In the genomic region with DNA sequence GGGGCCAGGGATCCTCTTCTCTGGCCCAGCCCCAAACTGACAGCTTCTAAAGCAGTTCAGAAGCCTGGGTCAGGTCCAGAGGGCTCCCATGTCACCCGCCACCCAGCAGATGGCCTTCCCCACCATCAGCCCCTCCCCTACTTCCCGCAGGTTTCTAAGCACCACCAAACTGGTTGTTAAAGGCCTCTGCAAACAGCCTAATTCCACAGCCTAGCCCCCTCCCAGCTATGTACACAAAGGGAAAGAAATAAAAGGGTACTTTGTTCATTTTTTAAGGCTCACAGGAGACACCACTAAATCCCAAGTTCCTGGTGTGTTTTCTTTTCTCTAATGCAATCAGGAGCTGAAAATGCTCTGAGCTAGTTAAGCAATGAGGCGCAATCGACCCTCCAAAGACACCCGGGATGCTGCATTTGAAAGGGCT, we compare ENCODE assay signal across 14 cellular contexts. TPM values are rescaled to one million over a fixed set of nuclear protein-coding genes. Genes with fewer than 3 reads are reported as not detected.
DNase-seq lines count a peak whose midpoint lies in the region; ATAC-seq and TF ChIP-seq lines count a peak whose summit lies in the region.
"Had no signal": no experiment of that assay in that cellular context is flagged by ENCODE, and none has a peak within 500 bp of the region (broad histone marks: within the 10 kb centered on the region; RNA-seq: fewer than 3 reads in every experiment).

No MANE protein-coding gene starts in this region.

- CTCF ChIA-PET in HEK293 (lab: Yijun Ruan, JAX), result no interaction called here

- H3K9ac ChIP-seq in BLaER1, result no peak overlapping the region

- no peak for TF ChIP-seq POLR2A in lower leg skin (IDR thresholded peaks at IDR 0.05)

- H3K27ac ChIP-seq in BLaER1 (peak overlapping the region; percentile 41), HEK293 (ENCODE audit: extremely low read depth, low read depth, low read length) (no peak overlapping the region), iPS DF 6.9 (ENCODE audit: low read length) (no peak overlapping the region)
- H3K27ac ChIP-seq: foreskin keratinocyte, prostate gland, SK-N-MC had no signal

- peak; percentile 8 for DNase-seq in NCI-H774 (lab: John Stamatoyannopoulos, UW)
- peak; percentile 16 for DNase-seq in iPS DF 6.9 (ENCODE audit: low read depth, low spot score)
- DNase-seq in activated naive CD8-positive, alpha-beta T cell treated with anti-CD3 and anti-CD28 coated beads for 36 hours, result no peak
- DNase-seq in lower leg skin (ENCODE audit: low spot score in 2 of 2), result no peak
- DNase-seq in T-helper 1 cell, result no peak
- DNase-seq: activated naive CD4-positive, alpha-beta T cell treated with anti-CD3 and anti-CD28 coated beads, Interleukin-2, amount 10 ng/mL, durations not matched to agents 7 days and 5 days; DMS79; foreskin keratinocyte; NCI-H1048 had no signal

- POLR2A ChIA-PET in HEK293 (lab: Yijun Ruan, JAX), result no interaction called here

- WGBS in iPS DF 6.9 (ENCODE audit: insufficient coverage, insufficient read length), result no CpG with 5 or more reads among the region's 5 CpGs
- WGBS in lower leg skin, 2 donors, result 51 to 82% methylated on average over 5 of the region's 5 CpGs

- TF ChIP-seq CTCF in HEK293 (tag by site-specific recombination; IDR thresholded peaks at IDR 0.05) (no peak), lower leg skin (IDR thresholded peaks at IDR 0.05) (no peak)

- peaks cover 31% of the 10 kb centered on the region for H3K9me3 ChIP-seq in BLaER1
- H3K9me3 ChIP-seq in HEK293 (ENCODE audit: control insufficient read depth, insufficient read depth, low read depth, low read length), result no peaks in the 10 kb centered on the region
- H3K9me3 ChIP-seq in iPS DF 6.9 (ENCODE audit: control insufficient read depth, insufficient read depth, low read length), result peaks cover 2% of the 10 kb centered on the region
- H3K9me3 ChIP-seq: prostate gland had no signal

- H3K27ac Mint-ChIP-seq in activated naive CD8-positive, alpha-beta T cell treated with anti-CD3 and anti-CD28 coated beads for 36 hours, result no peak overlapping the region
- H3K27ac Mint-ChIP-seq: activated naive CD4-positive, alpha-beta T cell treated with anti-CD3 and anti-CD28 coated beads, Interleukin-2, amount 10 ng/mL, durations not matched to agents 7 days and 5 days had no signal

- no peaks in the 10 kb centered on the region for H3K27me3 ChIP-seq in BLaER1
- H3K27me3 ChIP-seq in iPS DF 6.9 (ENCODE audit: control insufficient read depth, insufficient read depth, low read length), result no peaks in the 10 kb centered on the region
- H3K27me3 ChIP-seq: foreskin keratinocyte had no signal

- H3K4me1 ChIP-seq in BLaER1 (peaks cover 50% of the 10 kb centered on the region), HEK293 (ENCODE audit: control insufficient read depth, insufficient read depth, low read length) (no peaks in the 10 kb centered on the region), iPS DF 6.9 (ENCODE audit: control insufficient read depth, insufficient read depth, low read length) (no peaks in the 10 kb centered on the region)
- H3K4me1 ChIP-seq: foreskin keratinocyte, prostate gland had no signal

- no peaks in the 10 kb centered on the region for H3K27me3 Mint-ChIP-seq in activated naive CD8-positive, alpha-beta T cell treated with anti-CD3 and anti-CD28 coated beads for 36 hours
- H3K27me3 Mint-ChIP-seq: activated naive CD4-positive, alpha-beta T cell treated with anti-CD3 and anti-CD28 coated beads, Interleukin-2, amount 10 ng/mL, durations not matched to agents 7 days and 5 days had no signal

- H3K4me2 ChIP-seq in BLaER1, result peak overlapping the region; percentile 74

- H3K36me3 ChIP-seq in BLaER1 (0 out of 2 replicates have a peak, but pooled peaks cover 5% of the 10 kb centered on the region), HEK293 (ENCODE audit: control insufficient read depth in 2 of 2, insufficient read depth in 1 of 2, low read length in 2 of 2) (no peaks in the 10 kb centered on the region), iPS DF 6.9 (ENCODE audit: control insufficient read depth, insufficient read depth, low read length) (no peaks in the 10 kb centered on the region)
- H3K36me3 ChIP-seq: prostate gland had no signal

- no peak overlapping the region for H3K4me3 Mint-ChIP-seq in activated naive CD8-positive, alpha-beta T cell treated with anti-CD3 and anti-CD28 coated beads for 36 hours
- H3K4me3 Mint-ChIP-seq: activated naive CD4-positive, alpha-beta T cell treated with anti-CD3 and anti-CD28 coated beads, Interleukin-2, amount 10 ng/mL, durations not matched to agents 7 days and 5 days had no signal

- H3K4me1 Mint-ChIP-seq in activated naive CD8-positive, alpha-beta T cell treated with anti-CD3 and anti-CD28 coated beads for 36 hours, result no peaks in the 10 kb centered on the region
- H3K4me1 Mint-ChIP-seq: activated naive CD4-positive, alpha-beta T cell treated with anti-CD3 and anti-CD28 coated beads, Interleukin-2, amount 10 ng/mL, durations not matched to agents 7 days and 5 days had no signal

- no peaks in the 10 kb centered on the region for H4K20me1 ChIP-seq in BLaER1

- peaks cover 10% of the 10 kb centered on the region for H3K9me3 Mint-ChIP-seq in activated naive CD8-positive, alpha-beta T cell treated with anti-CD3 and anti-CD28 coated beads for 36 hours

- peaks cover 3% of the 10 kb centered on the region for H3K36me3 Mint-ChIP-seq in activated naive CD8-positive, alpha-beta T cell treated with anti-CD3 and anti-CD28 coated beads for 36 hours
- H3K36me3 Mint-ChIP-seq: activated naive CD4-positive, alpha-beta T cell treated with anti-CD3 and anti-CD28 coated beads, Interleukin-2, amount 10 ng/mL, durations not matched to agents 7 days and 5 days had no signal

- intact Hi-C loops in lower leg skin (cut with DNase I; ENCODE audit: low total_unique reads), result no loop called here

- ATAC-seq in HG03175 (IDR thresholded peaks at IDR 0.05; ENCODE audit: unreplicated experiment), result no peak
- ATAC-seq: foreskin keratinocyte had no signal

- H3K4me3 ChIP-seq in BLaER1 (no peak overlapping the region), HEK293 (ENCODE audit: low read depth, low read length) (no peak overlapping the region), iPS DF 6.9 (ENCODE audit: low read length) (no peak overlapping the region), lower leg skin (ENCODE audit: low read depth, poor library complexity, severe bottlenecking) (no peak overlapping the region)
- H3K4me3 ChIP-seq: prostate gland, SK-N-MC had no signal

TF ChIP-seq in HEK293, 187 proteins besides CTCF, POLR2A, EP300 and RAD21:
- TF ChIP-seq, protein P1, sequence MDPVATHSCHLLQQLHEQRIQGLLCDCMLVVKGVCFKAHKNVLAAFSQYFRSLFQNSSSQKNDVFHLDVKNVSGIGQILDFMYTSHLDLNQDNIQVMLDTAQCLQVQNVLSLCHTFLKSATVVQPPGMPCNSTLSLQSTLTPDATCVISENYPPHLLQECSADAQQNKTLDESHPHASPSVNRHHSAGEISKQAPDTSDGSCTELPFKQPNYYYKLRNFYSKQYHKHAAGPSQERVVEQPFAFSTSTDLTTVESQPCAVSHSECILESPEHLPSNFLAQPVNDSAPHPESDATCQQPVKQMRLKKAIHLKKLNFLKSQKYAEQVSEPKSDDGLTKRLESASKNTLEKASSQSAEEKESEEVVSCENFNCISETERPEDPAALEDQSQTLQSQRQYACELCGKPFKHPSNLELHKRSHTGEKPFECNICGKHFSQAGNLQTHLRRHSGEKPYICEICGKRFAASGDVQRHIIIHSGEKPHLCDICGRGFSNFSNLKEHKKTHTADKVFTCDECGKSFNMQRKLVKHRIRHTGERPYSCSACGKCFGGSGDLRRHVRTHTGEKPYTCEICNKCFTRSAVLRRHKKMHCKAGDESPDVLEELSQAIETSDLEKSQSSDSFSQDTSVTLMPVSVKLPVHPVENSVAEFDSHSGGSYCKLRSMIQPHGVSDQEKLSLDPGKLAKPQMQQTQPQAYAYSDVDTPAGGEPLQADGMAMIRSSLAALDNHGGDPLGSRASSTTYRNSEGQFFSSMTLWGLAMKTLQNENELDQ (tag by site-specific recombination; IDR thresholded peaks at IDR 0.05; ENCODE audit: low read depth), result no peak
- TF ChIP-seq KLF1 (tag by site-specific recombination; IDR thresholded peaks at IDR 0.05), result peak; percentile 48

RNA-seq across cellular contexts. Expression of gene PLCH1, which starts 30.6 kb away (rescaled TPM):
- total RNA-seq in activated naive CD8-positive, alpha-beta T cell treated with anti-CD3 and anti-CD28 coated beads for 36 hours, result 1 to 10 TPM; 1.2 to 1.3 TPM
- total RNA-seq in lower leg skin, result 1 to 10 TPM in 1 of 4 donors, under 1 TPM in 3; 0.55 to 1.2 (median 0.79) TPM

Comparison
In these comparisons a context has a peak if more than half of its experiments do, and no peak if none do; other contexts are left out.
1. DNase-seq: peak in NCI-H774 (single experiment) and iPS DF 6.9 (single experiment); none in activated naive CD8-positive, alpha-beta T cell treated with anti-CD3 and anti-CD28 coated beads for 36 hours (single experiment), lower leg skin (0 of 2) and T-helper 1 cell (0 of 5).